ENCODE assay signal across 15 cellular contexts in the genomic region with DNA sequence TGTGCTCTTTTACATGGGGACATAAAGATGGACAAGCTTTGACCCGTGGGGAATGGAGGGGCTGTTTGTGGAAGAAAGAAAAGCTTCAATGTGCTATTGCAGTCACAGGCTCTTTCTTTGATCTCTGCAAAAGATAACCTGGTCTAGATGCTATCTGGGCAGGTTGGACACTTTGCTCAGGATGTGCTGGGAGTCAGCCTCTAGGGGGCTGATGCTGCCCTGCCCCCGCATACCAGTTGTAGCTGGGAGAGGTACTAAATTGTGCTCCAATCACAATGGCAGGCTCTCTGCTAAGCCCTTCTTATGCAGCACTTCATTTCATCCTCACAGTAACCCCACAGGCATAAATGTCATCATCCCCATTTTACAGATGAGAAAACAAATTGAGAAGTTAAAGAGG.
DNase-seq lines count a peak whose midpoint lies in the region; ATAC-seq and TF ChIP-seq lines count a peak whose summit lies in the region.
"Had no signal": no experiment of that assay in that cellular context is flagged by ENCODE, and none has a peak within 500 bp of the region (broad histone marks: within the 10 kb centered on the region; RNA-seq: fewer than 3 reads in every experiment).

No MANE protein-coding gene starts in this region.

- peaks cover 1% of the 10 kb centered on the region for H3K27me3 ChIP-seq in endodermal cell (ENCODE audit: control insufficient read depth, insufficient read depth, low read length, poor library complexity, severe bottlenecking)
- peaks cover 48% of the 10 kb centered on the region for H3K27me3 ChIP-seq in smooth muscle cell (ENCODE audit: low read depth)
- H3K27me3 ChIP-seq: cardiac muscle cell, gastrocnemius medialis had no signal

- no peaks in the 10 kb centered on the region for H3F3A ChIP-seq in smooth muscle cell (ENCODE audit: low read depth)

- TF ChIP-seq POLR2A in NB4 (IDR thresholded peaks at IDR 0.05; ENCODE audit: extremely low read depth, insufficient read length): no peak

- H2AFZ ChIP-seq in smooth muscle cell (ENCODE audit: low read depth): no peak overlapping the region

- H3K27ac ChIP-seq in endodermal cell (ENCODE audit: low read depth, low read length) (no peak overlapping the region), smooth muscle cell (ENCODE audit: low read depth) (no peak overlapping the region)
- H3K27ac ChIP-seq: C4-2B, cardiac muscle cell had no signal

- TF ChIP-seq CTCF in GM12873 (IDR thresholded peaks at IDR 0.05; ENCODE audit: insufficient read depth, low read depth, low read length, missing control alignments): peak; percentile 40
- TF ChIP-seq CTCF in NB4 (IDR thresholded peaks at IDR 0.05; ENCODE audit: low read depth, low read length): peak; percentile 13
- peak; percentile 66 for TF ChIP-seq CTCF in endodermal cell (conservative IDR thresholded peaks at IDR 0.05)
- peak; percentile 7 for TF ChIP-seq CTCF in smooth muscle cell (IDR thresholded peaks at IDR 0.05; ENCODE audit: borderline replicate concordance, insufficient read depth, poor library complexity, severe bottlenecking)

- no peak overlapping the region for H3K27ac Mint-ChIP-seq in endodermal cell
- H3K27ac Mint-ChIP-seq: immature natural killer cell; stimulated activated memory B cell treated with anti-CD40 and anti-IgM and Interleukin-4, amounts not matched to agents 10 μg/mL and 1 μg/mL and 100 μg/mL, for 72 hours had no signal

- H3K27me3 Mint-ChIP-seq in endodermal cell (ENCODE audit: insufficient read depth): peaks cover 40% of the 10 kb centered on the region

- H3K4me3 ChIP-seq in NB4 (ENCODE audit: low read depth, low read length) (no peak overlapping the region), endodermal cell (ENCODE audit: low read length) (no peak overlapping the region), smooth muscle cell (no peak overlapping the region)
- H3K4me3 ChIP-seq: cardiac muscle cell, gastrocnemius medialis had no signal

- H3K4me3 Mint-ChIP-seq in endodermal cell: no peak overlapping the region
- H3K4me3 Mint-ChIP-seq: immature natural killer cell; stimulated activated memory B cell treated with anti-CD40 and anti-IgM and Interleukin-4, amounts not matched to agents 10 μg/mL and 1 μg/mL and 100 μg/mL, for 72 hours had no signal

- no peaks in the 10 kb centered on the region for H4K20me1 ChIP-seq in smooth muscle cell (ENCODE audit: low read depth)

- H3K36me3 ChIP-seq in endodermal cell (ENCODE audit: control insufficient read depth, insufficient read depth, low read length) (no peaks in the 10 kb centered on the region), smooth muscle cell (ENCODE audit: low read depth) (no peaks in the 10 kb centered on the region)
- H3K36me3 ChIP-seq: cardiac muscle cell, gastrocnemius medialis had no signal

- H3K4me1 Mint-ChIP-seq in endodermal cell: no peaks in the 10 kb centered on the region
- H3K4me1 Mint-ChIP-seq: immature natural killer cell; stimulated activated memory B cell treated with anti-CD40 and anti-IgM and Interleukin-4, amounts not matched to agents 10 μg/mL and 1 μg/mL and 100 μg/mL, for 72 hours had no signal

- H3K4me2 ChIP-seq in smooth muscle cell: no peak overlapping the region

- no peak for ATAC-seq in GM21786 (IDR thresholded peaks at IDR 0.05; ENCODE audit: unreplicated experiment)

- no peak overlapping the region for H3K9ac ChIP-seq in endodermal cell (ENCODE audit: extremely low read depth, low read length, poor library complexity, severe bottlenecking)
- no peak overlapping the region for H3K9ac ChIP-seq in smooth muscle cell (ENCODE audit: low read depth)

- H3K36me3 Mint-ChIP-seq in endodermal cell (ENCODE audit: low read depth): no peaks in the 10 kb centered on the region
- H3K36me3 Mint-ChIP-seq: activated naive CD4-positive, alpha-beta T cell treated with anti-CD3 and anti-CD28 coated beads, Interleukin-2, amount 50 U/mL, for 72 hours; immature natural killer cell; stimulated activated memory B cell treated with anti-CD40 and anti-IgM and Interleukin-4, amounts not matched to agents 10 μg/mL and 1 μg/mL and 100 μg/mL, for 72 hours had no signal

- WGBS in endodermal cell (ENCODE audit: insufficient coverage in 1 of 2, insufficient read length in 1 of 2), 2 experiments: 79 to 100% methylated on average over 1 to 2 of the region's 2 CpGs
- 76% methylated on average over 2 of the region's 2 CpGs for WGBS in smooth muscle cell (ENCODE audit: low lambda C conversion rate)

- no peaks in the 10 kb centered on the region for H3K9me3 Mint-ChIP-seq in endodermal cell
- H3K9me3 Mint-ChIP-seq: activated naive CD4-positive, alpha-beta T cell treated with anti-CD3 and anti-CD28 coated beads, Interleukin-2, amount 50 U/mL, for 72 hours; immature natural killer cell; stimulated activated memory B cell treated with anti-CD40 and anti-IgM and Interleukin-4, amounts not matched to agents 10 μg/mL and 1 μg/mL and 100 μg/mL, for 72 hours had no signal

- H3K9me3 ChIP-seq in endodermal cell (ENCODE audit: control insufficient read depth, low read length) (no peaks in the 10 kb centered on the region), smooth muscle cell (replicated peaks; ENCODE audit: low read depth) (no peaks in the 10 kb centered on the region)
- H3K9me3 ChIP-seq: gastrocnemius medialis had no signal

- DNase-seq in NB4 (ENCODE audit: low read depth): no peak
- no peak for DNase-seq in endodermal cell
- no peak for DNase-seq in smooth muscle cell (lab: John Stamatoyannopoulos, UW; ENCODE audit: unreplicated experiment)
- DNase-seq in GM19238 (ENCODE audit: insufficient read length, low spot score): no peak
- no peak for DNase-seq in globus pallidus (ENCODE audit: low spot score)
- DNase-seq: immature natural killer cell, NCI-H2171 treated with DMSO at 0.1 percent for 48 hours, SHP77 treated with DMSO at 0.1 percent for 48 hours had no signal

- H3K79me2 ChIP-seq in smooth muscle cell (ENCODE audit: low read depth): no peaks in the 10 kb centered on the region

- no peaks in the 10 kb centered on the region for H3K4me1 ChIP-seq in endodermal cell (ENCODE audit: control insufficient read depth, insufficient read depth, low read length)
- no peaks in the 10 kb centered on the region for H3K4me1 ChIP-seq in smooth muscle cell (ENCODE audit: low read depth)

Comparison
In these comparisons a context has a peak if more than half of its experiments do, and no peak if none do; other contexts are left out.
1. CTCF ChIP-seq: peak in every context shown above with its lines; median percentile 66 in endodermal cell; 40 in GM12873; 13 in NB4; 7 in smooth muscle cell.